17 cellular contexts compared by ENCODE assay signal in genomic region chr9:107874137-107874536, GRCh38.
DNase-seq lines count a peak whose midpoint lies in the region; ATAC-seq and TF ChIP-seq lines count a peak whose summit lies in the region.
"Had no signal": no experiment of that assay in that cellular context is flagged by ENCODE, and none has a peak within 500 bp of the region (broad histone marks: within the 10 kb centered on the region; RNA-seq: fewer than 3 reads in every experiment).

No MANE protein-coding gene starts in this region.

- H3K36me3 ChIP-seq in right lobe of liver: no peaks in the 10 kb centered on the region
- H3K36me3 ChIP-seq: gastroesophageal sphincter had no signal

- intact Hi-C loops in right lobe of liver (cut with DNase I) (no loop called here), left cardiac atrium (cut with DNase I) (no loop called here)

- no peaks in the 10 kb centered on the region for H3K4me1 ChIP-seq in right lobe of liver
- H3K4me1 ChIP-seq: body of pancreas, gastroesophageal sphincter had no signal

- H3K27me3 ChIP-seq in right lobe of liver: no peaks in the 10 kb centered on the region
- H3K27me3 ChIP-seq: body of pancreas, gastroesophageal sphincter had no signal

- H3K4me3 ChIP-seq in coronary artery: peak overlapping the region; percentile 32
- H3K4me3 ChIP-seq in right lobe of liver: no peak overlapping the region
- H3K4me3 ChIP-seq: body of pancreas, gastroesophageal sphincter had no signal

- WGBS in right lobe of liver (ENCODE audit: insufficient coverage, low coverage, low lambda C conversion rate, missing lambda C conversion rate): 100% methylated on average over 2 of the region's 3 CpGs

- no peaks in the 10 kb centered on the region for H3K9me3 ChIP-seq in right lobe of liver
- H3K9me3 ChIP-seq: body of pancreas, gastroesophageal sphincter had no signal

- TF ChIP-seq CTCF in coronary artery (IDR thresholded peaks at IDR 0.05) (no peak), right lobe of liver (IDR thresholded peaks at IDR 0.05) (no peak)

- DNase-seq in coronary artery (ENCODE audit: low spot score) (no peak), right lobe of liver (no peak), HCEC 1CT (no peak), left cardiac atrium (no peak), GM19240 (ENCODE audit: insufficient read length, low spot score) (no peak)
- DNase-seq: activated CD4-positive, alpha-beta T cell treated with anti-CD3 and anti-CD28 coated beads, Interleukin-2, amount 10 ng/mL, durations not matched to agents 7 days and 5 days; AML-193; body of pancreas; kidney; NCI-H2171 treated with DMSO at 0.1 percent for 48 hours; PC-3; stimulated activated naive CD8-positive, alpha-beta T cell treated with anti-CD3 and anti-CD28 coated beads, Interleukin-15, Interleukin-2, amounts not matched to agents 100 U/mL and 50 U/mL, for 24 hours; T-helper 1 cell had no signal

- ATAC-seq in GM18858 (IDR thresholded peaks at IDR 0.05; ENCODE audit: unreplicated experiment) (peak; percentile 26), GM21529 (IDR thresholded peaks at IDR 0.05; ENCODE audit: unreplicated experiment) (peak; percentile 45), HG03108 (IDR thresholded peaks at IDR 0.05; ENCODE audit: unreplicated experiment) (peak; percentile 27), right lobe of liver (no peak), left cardiac atrium (no peak)
- ATAC-seq: body of pancreas; gastroesophageal sphincter; PC-3; stimulated activated naive CD8-positive, alpha-beta T cell treated with anti-CD3 and anti-CD28 coated beads, Interleukin-15, Interleukin-2, amounts not matched to agents 100 U/mL and 50 U/mL, for 24 hours had no signal

- H3K27ac ChIP-seq in coronary artery: no peak overlapping the region
- no peak overlapping the region for H3K27ac ChIP-seq in right lobe of liver
- H3K27ac ChIP-seq: body of pancreas, gastroesophageal sphincter had no signal

- TF ChIP-seq POLR2A in right lobe of liver (IDR thresholded peaks at IDR 0.05): no peak

Comparison
In these comparisons a context has a peak if more than half of its experiments do, and no peak if none do; other contexts are left out.
1. ATAC-seq: peak in GM18858 (single experiment), GM21529 (single experiment) and HG03108 (single experiment); none in right lobe of liver (0 of 4) and left cardiac atrium (0 of 2).